In genomic region chr10:79483299-79483698, GRCh38 we compare ENCODE assay signal across 21 cellular contexts. TPM values are rescaled to one million over a fixed set of nuclear protein-coding genes. Genes with fewer than 3 reads are reported as not detected.
DNase-seq lines count a peak whose midpoint lies in the region; ATAC-seq, FAIRE-seq and TF ChIP-seq lines count a peak whose summit lies in the region.
"Had no signal": no experiment of that assay in that cellular context is flagged by ENCODE, and none has a peak within 500 bp of the region (broad histone marks: within the 10 kb centered on the region; RNA-seq: fewer than 3 reads in every experiment).

No MANE protein-coding gene starts in this region.

- WGBS in heart left ventricle, 4 donors, result 70 to 80% (median 76%) methylated on average over 3 of the region's 3 CpGs
- WGBS in esophagus muscularis mucosa, result 80% methylated on average over 3 of the region's 3 CpGs

- no peak for DNase-seq in heart left ventricle
- DNase-seq in left cardiac atrium, result no peak
- DNase-seq in esophagus muscularis mucosa (ENCODE audit: extremely low spot score), result no peak
- no peak for DNase-seq in upper lobe of right lung
- no peak for DNase-seq in GM12891 (ENCODE audit: insufficient read length, low spot score)
- DNase-seq in substantia nigra (lab: John Stamatoyannopoulos, UW), result no peak
- DNase-seq in putamen (ENCODE audit: low spot score), result no peak
- DNase-seq: activated CD4-positive, alpha-beta T cell treated with anti-CD3 and anti-CD28 coated beads for 1 hour; activated T-cell treated with anti-CD3 and anti-CD28 coated beads, Interleukin-2, amount 50 U/mL, for 72 hours; foreskin keratinocyte; naive thymus-derived CD8-positive, alpha-beta T cell; NCI-H1105; NCI-H510A; RPMI8226; stimulated activated naive CD8-positive, alpha-beta T cell treated with anti-CD3 and anti-CD28 coated beads, Interleukin-15, Interleukin-2, amounts not matched to agents 100 U/mL and 50 U/mL, for 24 hours had no signal

- no peak for TF ChIP-seq EP300 in esophagus muscularis mucosa (IDR thresholded peaks at IDR 0.05)

- no peak overlapping the region for H3K9ac ChIP-seq in parathyroid adenoma
- H3K9ac ChIP-seq: BLaER1 had no signal

- H3K36me3 ChIP-seq in heart left ventricle, result no peaks in the 10 kb centered on the region
- no peaks in the 10 kb centered on the region for H3K36me3 ChIP-seq in esophagus muscularis mucosa
- H3K36me3 ChIP-seq in parathyroid adenoma (ENCODE audit: control insufficient read depth, insufficient read depth, low read length), result no peaks in the 10 kb centered on the region
- no peaks in the 10 kb centered on the region for H3K36me3 ChIP-seq in upper lobe of right lung
- H3K36me3 ChIP-seq: BLaER1 had no signal

- H2AFZ ChIP-seq in parathyroid adenoma, result no peak overlapping the region

- TF ChIP-seq POLR2A in heart left ventricle (IDR thresholded peaks at IDR 0.05) (no peak), esophagus muscularis mucosa (IDR thresholded peaks at IDR 0.05; ENCODE audit: low read depth) (no peak), GM12891 (IDR thresholded peaks at IDR 0.05; ENCODE audit: low read depth, low read length) (no peak)

- TF ChIP-seq CTCF in heart left ventricle (IDR thresholded peaks at IDR 0.05) (no peak), esophagus muscularis mucosa (IDR thresholded peaks at IDR 0.05) (no peak), parathyroid adenoma (IDR thresholded peaks at IDR 0.05) (no peak), upper lobe of right lung (IDR thresholded peaks at IDR 0.05) (no peak)

- ATAC-seq in heart left ventricle, result no peak
- no peak for ATAC-seq in left cardiac atrium
- no peak for ATAC-seq in upper lobe of right lung
- ATAC-seq: activated T-cell treated with anti-CD3 and anti-CD28 coated beads, Interleukin-2, amount 50 U/mL, for 72 hours; foreskin keratinocyte; naive thymus-derived CD8-positive, alpha-beta T cell; stimulated activated naive CD8-positive, alpha-beta T cell treated with anti-CD3 and anti-CD28 coated beads, Interleukin-15, Interleukin-2, amounts not matched to agents 100 U/mL and 50 U/mL, for 24 hours had no signal

- intact Hi-C loops in heart left ventricle (cut with DNase I), result no loop called here
- intact Hi-C loops in left cardiac atrium (cut with DNase I), result no loop called here
- intact Hi-C loops in esophagus muscularis mucosa (cut with DNase I), result no loop called here
- intact Hi-C loops in upper lobe of right lung (cut with DNase I), result no loop called here

- H3K4me2 ChIP-seq in parathyroid adenoma (ENCODE audit: low read length), result no peak overlapping the region
- H3K4me2 ChIP-seq: BLaER1 had no signal

- no peaks in the 10 kb centered on the region for H3K9me3 ChIP-seq in heart left ventricle
- no peaks in the 10 kb centered on the region for H3K9me3 ChIP-seq in esophagus muscularis mucosa
- H3K9me3 ChIP-seq in parathyroid adenoma (ENCODE audit: control insufficient read depth, low read length), result no peaks in the 10 kb centered on the region
- no peaks in the 10 kb centered on the region for H3K9me3 ChIP-seq in upper lobe of right lung
- H3K9me3 ChIP-seq: BLaER1, body of pancreas had no signal

- peaks cover 0 to 32% (median 5%) of the 10 kb centered on the region in 12 donors for H3K4me1 ChIP-seq in heart left ventricle
- peaks cover 0 to 22% (median 17%) of the 10 kb centered on the region in 4 donors for H3K4me1 ChIP-seq in esophagus muscularis mucosa
- no peaks in the 10 kb centered on the region for H3K4me1 ChIP-seq in parathyroid adenoma
- H3K4me1 ChIP-seq in upper lobe of right lung, result peaks cover 9% of the 10 kb centered on the region
- H3K4me1 ChIP-seq: BLaER1, body of pancreas had no signal

- no peaks in the 10 kb centered on the region for H3K79me2 ChIP-seq in parathyroid adenoma

- FAIRE-seq in GM12891 (lab: Jason Lieb, UNC), result no peak
- FAIRE-seq: GM18507, kidney had no signal

- H3K27ac ChIP-seq in heart left ventricle, result peak overlapping the region in 10 of 12 donors; percentile 30 to 78 (median 51)
- peak overlapping the region; percentile 10 to 66 (median 50) for H3K27ac ChIP-seq in esophagus muscularis mucosa (replicated peaks in 1 of 4)
- peak overlapping the region; percentile 34 for H3K27ac ChIP-seq in parathyroid adenoma
- peak overlapping the region; percentile 59 for H3K27ac ChIP-seq in upper lobe of right lung
- H3K27ac ChIP-seq in substantia nigra (ENCODE audit: low read depth, low read length, poor library complexity, severe bottlenecking), result no peak overlapping the region
- H3K27ac ChIP-seq: BLaER1, foreskin keratinocyte had no signal

- H3K4me3 ChIP-seq in heart left ventricle, result no peak overlapping the region
- no peak overlapping the region for H3K4me3 ChIP-seq in esophagus muscularis mucosa
- H3K4me3 ChIP-seq in parathyroid adenoma (ENCODE audit: low read depth, low read length), result no peak overlapping the region
- H3K4me3 ChIP-seq in upper lobe of right lung, result no peak overlapping the region
- H3K4me3 ChIP-seq: BLaER1, body of pancreas had no signal

- H3K27me3 ChIP-seq in heart left ventricle, result no peaks in the 10 kb centered on the region
- H3K27me3 ChIP-seq in esophagus muscularis mucosa, result no peaks in the 10 kb centered on the region
- H3K27me3 ChIP-seq in parathyroid adenoma (ENCODE audit: control insufficient read depth, insufficient read depth, low read length), result no peaks in the 10 kb centered on the region
- no peaks in the 10 kb centered on the region for H3K27me3 ChIP-seq in upper lobe of right lung
- H3K27me3 ChIP-seq: BLaER1, body of pancreas, foreskin keratinocyte had no signal

TF ChIP-seq in GM12891, 5 proteins besides CTCF, POLR2A, EP300 and RAD21:
- no peak for TF ChIP-seq POU2F2 (IDR thresholded peaks at IDR 0.05; ENCODE audit: low read depth, low read length)
- no peak for TF ChIP-seq TAF1 (IDR thresholded peaks at IDR 0.05; ENCODE audit: low read depth, low read length)
- no peak for TF ChIP-seq PAX5 (IDR thresholded peaks at IDR 0.05; ENCODE audit: insufficient read depth, low read length, severe bottlenecking)
- no peak for TF ChIP-seq POLR2AphosphoS5 (IDR thresholded peaks at IDR 0.05; ENCODE audit: low read depth, low read length)
- TF ChIP-seq SPI1 (IDR thresholded peaks at IDR 0.05; ENCODE audit: low read depth, low read length), result no peak

RNA-seq across cellular contexts. Expression of gene EIF5AL1, which starts 29.0 kb away (rescaled TPM):
- total RNA-seq in heart left ventricle (under 1 TPM in 8 of 9 donors, not detected in 1; 0.06 to 0.93 (median 0.26) TPM), left cardiac atrium (under 1 TPM; 0.09 to 0.24 TPM), esophagus muscularis mucosa (under 1 TPM in 3 of 4 donors, not detected in 1; 0.11 to 0.42 (median 0.17) TPM), upper lobe of right lung (0.14 TPM)
- polyA plus RNA-seq in heart left ventricle, result under 1 TPM; 0.61 to 0.97 TPM
- 0.94 TPM for polyA plus RNA-seq in GM12891 (2012; ENCODE audit: low read depth, missing spikeins)
- total RNA-seq: body of pancreas, osteocyte had no signal

RNA-seq across cellular contexts. Expression of gene ZCCHC24, which starts 37.9 kb away (rescaled TPM):
- total RNA-seq in heart left ventricle (100 to 1,000 TPM in 1 of 9 donors, 10 to 100 TPM in 8; 44.8 to 122 (median 51.9) TPM), left cardiac atrium (10 to 100 TPM; 52.9 to 56.6 TPM), esophagus muscularis mucosa (100 to 1,000 TPM; 100 to 156 (median 120) TPM), upper lobe of right lung (32.4 TPM)
- 10 to 100 TPM; 18.7 to 40.7 TPM for polyA plus RNA-seq in heart left ventricle
- 0.06 TPM for polyA plus RNA-seq in GM12891 (2012; ENCODE audit: low read depth, missing spikeins)
